ENCODE assay signal across 15 cellular contexts in genomic region chr19:6225232-6225635, GRCh38. TPM values are rescaled to one million over a fixed set of nuclear protein-coding genes. Genes with fewer than 3 reads are reported as not detected.
DNase-seq lines count a peak whose midpoint lies in the region; ATAC-seq and TF ChIP-seq lines count a peak whose summit lies in the region.
"Had no signal": no experiment of that assay in that cellular context is flagged by ENCODE, and none has a peak within 500 bp of the region (broad histone marks: within the 10 kb centered on the region; RNA-seq: fewer than 3 reads in every experiment).

No MANE protein-coding gene starts in this region.

- ATAC-seq in T-helper 17 cell = no peak
- ATAC-seq: HCT116 had no signal

- H3K4me3 ChIP-seq in BLaER1 = no peak overlapping the region
- H3K4me3 ChIP-seq: GM23248 had no signal

- H3K9ac ChIP-seq in BLaER1 = peak overlapping the region; percentile 55; the same call in 1 of the 2 replicates
- H3K9ac ChIP-seq: GM23248 had no signal

- H3K36me3 ChIP-seq in BLaER1 = peaks cover 71% of the 10 kb centered on the region

- no peaks in the 10 kb centered on the region; the same call in 1 of the 2 replicates for H3K27me3 ChIP-seq in BLaER1

- no peak for DNase-seq in T-helper 17 cell
- peak; percentile 8 for DNase-seq in iPS-NIHi11 (ENCODE audit: low spot score)
- no peak for DNase-seq in nephron progenitor cell
- DNase-seq in stimulated activated CD4-positive, alpha-beta T cell treated with anti-CD3 and anti-CD28 coated beads, Interleukin-1b, Interleukin-23, amount 100 ng/mL, for 48 hours = no peak
- no peak for DNase-seq in immature natural killer cell
- no peak for DNase-seq in SW 1271 (lab: John Stamatoyannopoulos, UW)
- DNase-seq in KBM-7 = no peak
- DNase-seq: 8988T; CD4-positive, CD25-positive, alpha-beta regulatory T cell; DMS53; GF-D8; GM23248 had no signal

- peaks cover 99% of the 10 kb centered on the region for H3K4me1 ChIP-seq in BLaER1

- in situ Hi-C loops in KBM-7 (cut with MboI; ENCODE audit: low pct_unique_long_range_greater_than_20kb, low sequenced_read_pairs) = no loop called here

- H3K36me3 Mint-ChIP-seq in T-helper 17 cell (ENCODE audit: low read depth) = peaks cover 4% of the 10 kb centered on the region
- peaks cover 21% of the 10 kb centered on the region for H3K36me3 Mint-ChIP-seq in nephron progenitor cell (ENCODE audit: low read depth)
- peaks cover 0 to 6% (median 5%) of the 10 kb centered on the region in 3 donors for H3K36me3 Mint-ChIP-seq in immature natural killer cell

- H3K9me3 Mint-ChIP-seq in nephron progenitor cell (no peaks in the 10 kb centered on the region), immature natural killer cell (no peaks in the 10 kb centered on the region)
- H3K9me3 Mint-ChIP-seq: CD4-positive, CD25-positive, alpha-beta regulatory T cell had no signal

- peak overlapping the region; percentile 82 for H3K27ac ChIP-seq in BLaER1
- H3K27ac ChIP-seq: GM23248, HL-60 had no signal

- H3K4me1 Mint-ChIP-seq in T-helper 17 cell = peaks cover 5% of the 10 kb centered on the region
- H3K4me1 Mint-ChIP-seq in nephron progenitor cell = peaks cover 34% of the 10 kb centered on the region
- peaks cover 0 to 9% of the 10 kb centered on the region in 2 donors for H3K4me1 Mint-ChIP-seq in immature natural killer cell
- H3K4me1 Mint-ChIP-seq: CD4-positive, CD25-positive, alpha-beta regulatory T cell had no signal

- TF ChIP-seq CTCF in nephron progenitor cell (IDR thresholded peaks at IDR 0.05) = no peak

- peak overlapping the region; percentile 39 for H3K27ac Mint-ChIP-seq in T-helper 17 cell
- peak overlapping the region; percentile 61 for H3K27ac Mint-ChIP-seq in nephron progenitor cell
- H3K27ac Mint-ChIP-seq in immature natural killer cell = no peak overlapping the region

- H3K27me3 Mint-ChIP-seq in T-helper 17 cell (no peaks in the 10 kb centered on the region), nephron progenitor cell (ENCODE audit: low read depth, poor library complexity) (no peaks in the 10 kb centered on the region), immature natural killer cell (ENCODE audit: low read depth in 3 of 3) (peaks cover 0 to 1% (median 0%) of the 10 kb centered on the region in 3 donors)
- H3K27me3 Mint-ChIP-seq: CD4-positive, CD25-positive, alpha-beta regulatory T cell had no signal

- H3K9me3 ChIP-seq in BLaER1 = no peaks in the 10 kb centered on the region
- no peaks in the 10 kb centered on the region for H3K9me3 ChIP-seq in T-helper 17 cell (ENCODE audit: control insufficient read depth, low read length, poor library complexity, severe bottlenecking)

- no peak overlapping the region for H3K4me3 Mint-ChIP-seq in T-helper 17 cell
- no peak overlapping the region for H3K4me3 Mint-ChIP-seq in nephron progenitor cell
- H3K4me3 Mint-ChIP-seq in immature natural killer cell = no peak overlapping the region
- H3K4me3 Mint-ChIP-seq: CD4-positive, CD25-positive, alpha-beta regulatory T cell had no signal

- peak overlapping the region; percentile 94 for H3K4me2 ChIP-seq in BLaER1

- H4K20me1 ChIP-seq in BLaER1 = peaks cover 100% of the 10 kb centered on the region

RNA-seq across cellular contexts. Expression of gene MLLT1, which starts 54.5 kb away (rescaled TPM):
- total RNA-seq in T-helper 17 cell = 10 to 100 TPM; 27.1 to 30.3 TPM
- 1 to 10 TPM in 1 of 3 donors, under 1 TPM in 2; 0.11 to 1.9 (median 0.54) TPM for polyA plus RNA-seq in immature natural killer cell

Comparison
In these comparisons a context has a peak if more than half of its experiments do, and no peak if none do; other contexts are left out.
1. H3K27ac Mint-ChIP-seq: peak in T-helper 17 cell (single experiment) and nephron progenitor cell (single experiment); none in immature natural killer cell (0 of 6).